In the genomic region with DNA sequence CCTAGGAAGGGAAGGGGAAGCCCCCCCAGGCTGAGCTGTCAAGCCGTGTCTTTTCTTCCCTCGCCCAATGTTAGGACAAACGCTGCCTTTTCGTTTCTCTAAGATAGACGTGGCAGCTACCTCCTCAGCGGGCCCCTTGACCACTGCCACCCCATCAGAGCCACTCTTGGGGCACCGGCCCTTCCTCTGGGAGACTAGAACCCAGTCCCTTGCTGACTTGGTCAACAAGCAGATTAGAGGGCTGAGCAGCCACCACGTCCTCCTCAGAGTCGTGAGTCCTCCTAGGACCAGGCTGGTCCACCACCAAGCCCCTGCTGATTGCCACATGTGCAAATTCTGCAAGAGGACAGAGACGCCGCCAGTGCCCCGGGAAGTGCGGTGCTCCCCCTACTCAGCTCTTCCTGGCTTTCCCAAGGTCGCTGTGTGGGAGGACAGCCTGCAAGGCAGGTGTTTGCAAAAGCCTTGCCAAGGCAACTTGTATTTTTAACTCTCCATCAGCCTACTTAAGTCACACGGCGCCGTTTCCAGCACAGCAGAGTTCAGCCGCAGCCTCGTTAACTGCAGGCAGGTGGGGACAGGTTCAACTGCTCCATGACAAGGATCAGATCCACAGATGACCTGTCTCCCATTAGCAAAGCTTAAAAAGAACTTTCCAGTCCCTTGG, we compare ENCODE assay signal across 14 cellular contexts.
A peak's percentile ranks its signal among the peaks of the same experiment; 100 is the strongest.
DNase-seq lines count a peak whose midpoint lies in the region; ATAC-seq and TF ChIP-seq lines count a peak whose summit lies in the region.
"Had no signal": no experiment of that assay in that cellular context is flagged by ENCODE, and none has a peak within 500 bp of the region (broad histone marks: within the 10 kb centered on the region; RNA-seq: fewer than 3 reads in every experiment).

No MANE protein-coding gene starts in this region.

- peak overlapping the region; percentile 65 to 97 (median 86) for H3K4me2 ChIP-seq in BLaER1 treated with 17β-estradiol and CSF1 and Interleukin-3, amounts not matched to agents 10 nM and 100 nM

- intact Hi-C loops in uterus (cut with DNase I; ENCODE audit: low total_unique reads): no loop called here

- H3K27ac Mint-ChIP-seq in memory B cell: no peak overlapping the region
- H3K27ac Mint-ChIP-seq: B cell had no signal

- peaks cover 2% of the 10 kb centered on the region for H3K27me3 Mint-ChIP-seq in memory B cell

- no peak for TF ChIP-seq CTCF in uterus (IDR thresholded peaks at IDR 0.05)

- ATAC-seq in memory B cell (ENCODE audit: low read depth) (no peak), HG03045 (IDR thresholded peaks at IDR 0.05; ENCODE audit: unreplicated experiment) (no peak), GM21390 (IDR thresholded peaks at IDR 0.05; ENCODE audit: unreplicated experiment) (no peak), GM19395 (IDR thresholded peaks at IDR 0.05; ENCODE audit: unreplicated experiment) (no peak)

- DNase-seq in NCI-H128 (lab: John Stamatoyannopoulos, UW; ENCODE audit: unreplicated experiment) (peak; percentile 57), cerebellar cortex (ENCODE audit: low spot score) (peak; percentile 13), memory B cell (ENCODE audit: low spot score in 2 of 2) (no peak), uterus (no peak)
- DNase-seq: activated CD4-positive, alpha-beta T cell treated with anti-CD3 and anti-CD28 coated beads for 48 hours; activated effector memory CD4-positive, alpha-beta T cell treated with Interleukin-2 at 50 U/mL for 16 hours; NCI-H1436; stimulated activated naive CD4-positive, alpha-beta T cell treated with Interleukin-2 at 50 U/mL for 16 hours had no signal

- peaks cover 34 to 77% (median 73%) of the 10 kb centered on the region in 10 experiments for H3K4me1 ChIP-seq in BLaER1 treated with 17β-estradiol and CSF1 and Interleukin-3, amounts not matched to agents 10 nM and 100 nM
- H3K4me1 ChIP-seq in uterus: peaks cover 0 to 9% of the 10 kb centered on the region in 2 donors

- H3K36me3 Mint-ChIP-seq in memory B cell: peaks cover 8% of the 10 kb centered on the region

- TF ChIP-seq POLR2A in uterus (IDR thresholded peaks at IDR 0.05): no peak

- peaks cover 15 to 31% (median 25%) of the 10 kb centered on the region in 11 experiments for H3K36me3 ChIP-seq in BLaER1 treated with 17β-estradiol and CSF1 and Interleukin-3, amounts not matched to agents 10 nM and 100 nM
- no peaks in the 10 kb centered on the region for H3K36me3 ChIP-seq in uterus

- H3K9me3 Mint-ChIP-seq in memory B cell: no peaks in the 10 kb centered on the region

- H3K4me1 Mint-ChIP-seq in memory B cell: peaks cover 15% of the 10 kb centered on the region

- H3K27ac ChIP-seq in BLaER1 treated with 17β-estradiol and CSF1 and Interleukin-3, amounts not matched to agents 10 nM and 100 nM: peak overlapping the region in 3 of 11 experiments; percentile 18 to 55 (median 51); a peak in 5 of 22 replicates
- no peak overlapping the region for H3K27ac ChIP-seq in uterus
- H3K27ac ChIP-seq: HL-60 had no signal

- peak overlapping the region in 1 of 10 experiments; percentile 0; a peak in 1 of 20 replicates for H3K4me3 ChIP-seq in BLaER1 treated with 17β-estradiol and CSF1 and Interleukin-3, amounts not matched to agents 10 nM and 100 nM
- H3K4me3 ChIP-seq in uterus: peak overlapping the region in 1 of 2 donors; percentile 5

- peak overlapping the region; percentile 14 for H3K4me3 Mint-ChIP-seq in memory B cell

- peak overlapping the region in 6 of 11 experiments; percentile 9 to 57 (median 42); a peak in 9 of 22 replicates for H3K9ac ChIP-seq in BLaER1 treated with 17β-estradiol and CSF1 and Interleukin-3, amounts not matched to agents 10 nM and 100 nM

- H3K9me3 ChIP-seq in BLaER1 treated with 17β-estradiol and CSF1 and Interleukin-3, amounts not matched to agents 10 nM and 100 nM (replicated peaks in 1 of 11): no peaks in the 10 kb centered on the region
- no peaks in the 10 kb centered on the region for H3K9me3 ChIP-seq in uterus

- peaks cover 0 to 6% (median 0%) of the 10 kb centered on the region in 11 experiments; a peak in 1 of 22 replicates for H4K20me1 ChIP-seq in BLaER1 treated with 17β-estradiol and CSF1 and Interleukin-3, amounts not matched to agents 10 nM and 100 nM

- H3K27me3 ChIP-seq in BLaER1 treated with 17β-estradiol and CSF1 and Interleukin-3, amounts not matched to agents 10 nM and 100 nM: peaks cover 12 to 52% (median 22%) of the 10 kb centered on the region in 11 experiments; a peak in 21 of 22 replicates
- H3K27me3 ChIP-seq in uterus: no peaks in the 10 kb centered on the region

Comparison
In these comparisons a context has a peak if more than half of its experiments do, and no peak if none do; other contexts are left out.
1. DNase-seq: peak in NCI-H128 (single experiment) and cerebellar cortex (single experiment); none in memory B cell (0 of 2) and uterus (0 of 2).